23 cellular contexts compared by ENCODE assay signal in the genomic region with DNA sequence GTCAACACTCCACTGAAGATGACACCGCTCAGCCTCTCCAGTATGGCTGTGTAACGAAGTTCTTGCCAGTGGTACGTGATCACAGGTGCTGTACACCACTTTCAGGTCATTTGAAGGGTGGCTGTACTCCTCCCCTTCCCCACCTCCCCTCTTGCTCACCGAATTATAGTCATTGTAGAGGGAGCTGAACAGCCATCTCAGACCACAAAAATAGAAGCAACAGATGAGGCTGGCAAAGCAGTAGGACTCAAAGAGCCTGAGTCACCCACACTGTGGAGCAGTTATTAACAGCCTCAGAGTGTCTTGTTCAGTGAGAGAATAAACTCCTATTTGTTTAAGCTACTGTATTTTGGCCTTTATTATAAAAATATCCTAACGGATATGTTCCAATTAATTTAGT.
DNase-seq lines count a peak whose midpoint lies in the region; FAIRE-seq and TF ChIP-seq lines count a peak whose summit lies in the region.
"Had no signal": no experiment of that assay in that cellular context is flagged by ENCODE, and none has a peak within 500 bp of the region (broad histone marks: within the 10 kb centered on the region; RNA-seq: fewer than 3 reads in every experiment).

No MANE protein-coding gene starts in this region.

- WGBS in stomach, 5 donors: 80 to 86% (median 83%) methylated on average over 5 of the region's 5 CpGs

- TF ChIP-seq CTCF in AG04449 (IDR thresholded peaks at IDR 0.05; ENCODE audit: insufficient read depth, low read length, missing control alignments): no peak
- no peak for TF ChIP-seq CTCF in HEK293 (tag by site-specific recombination; IDR thresholded peaks at IDR 0.05)
- TF ChIP-seq CTCF in astrocyte (IDR thresholded peaks at IDR 0.05; ENCODE audit: insufficient read depth, low read depth, low read length): no peak
- TF ChIP-seq CTCF in kidney epithelial cell (IDR thresholded peaks at IDR 0.05; ENCODE audit: insufficient read depth, low read length, poor library complexity, severe bottlenecking): no peak
- no peak for TF ChIP-seq CTCF in stomach (IDR thresholded peaks at IDR 0.05)
- TF ChIP-seq CTCF in WERI-Rb-1 (IDR thresholded peaks at IDR 0.05; ENCODE audit: low read depth, low read length): no peak

- H3K27ac ChIP-seq in HEK293 (ENCODE audit: extremely low read depth, low read depth, low read length) (no peak overlapping the region), astrocyte (ENCODE audit: low read depth, low read length) (no peak overlapping the region), stomach (no peak overlapping the region), WERI-Rb-1 (no peak overlapping the region)
- H3K27ac ChIP-seq: A549, vagina had no signal

- no peak for FAIRE-seq in astrocyte (lab: Jason Lieb, UNC)
- FAIRE-seq: A549, colon, TTC549 had no signal

- no peak for TF ChIP-seq POLR2A in stomach (IDR thresholded peaks at IDR 0.05)

- H3K4me3 Mint-ChIP-seq in astrocyte (ENCODE audit: unreplicated experiment): no peak overlapping the region
- H3K4me3 Mint-ChIP-seq: activated naive CD8-positive, alpha-beta T cell treated with anti-CD3 and anti-CD28 coated beads, Interleukin-2, amount 10 ng/mL, durations not matched to agents 7 days and 5 days; brain; CD8-positive, alpha-beta T cell; immature natural killer cell had no signal

- no peaks in the 10 kb centered on the region for H3K79me2 ChIP-seq in astrocyte (ENCODE audit: insufficient read depth, low read length)

- no peak overlapping the region for H2AFZ ChIP-seq in astrocyte (ENCODE audit: low read depth, low read length)

- TF ChIP-seq EP300 in stomach (IDR thresholded peaks at IDR 0.05): no peak

- H3K27ac Mint-ChIP-seq in astrocyte (ENCODE audit: unreplicated experiment): no peak overlapping the region
- H3K27ac Mint-ChIP-seq: activated naive CD8-positive, alpha-beta T cell treated with anti-CD3 and anti-CD28 coated beads, Interleukin-2, amount 10 ng/mL, durations not matched to agents 7 days and 5 days; brain; CD8-positive, alpha-beta T cell; immature natural killer cell had no signal

- H3K27me3 ChIP-seq in astrocyte (ENCODE audit: insufficient read depth, low read length): no peaks in the 10 kb centered on the region
- no peaks in the 10 kb centered on the region for H3K27me3 ChIP-seq in kidney epithelial cell (ENCODE audit: control insufficient read depth, insufficient read depth, low read length)
- no peaks in the 10 kb centered on the region for H3K27me3 ChIP-seq in stomach
- H3K27me3 ChIP-seq in WERI-Rb-1 (ENCODE audit: insufficient read depth, low read depth, severe bottlenecking): no peaks in the 10 kb centered on the region
- H3K27me3 ChIP-seq: MG63, vagina had no signal

- H4K20me1 ChIP-seq in astrocyte (ENCODE audit: insufficient read depth, low read length): no peaks in the 10 kb centered on the region

- H3K4me1 Mint-ChIP-seq in astrocyte (ENCODE audit: low read depth, unreplicated experiment): peaks cover 9% of the 10 kb centered on the region
- H3K4me1 Mint-ChIP-seq: activated naive CD8-positive, alpha-beta T cell treated with anti-CD3 and anti-CD28 coated beads, Interleukin-2, amount 10 ng/mL, durations not matched to agents 7 days and 5 days; brain; immature natural killer cell had no signal

- H3K36me3 ChIP-seq in HEK293 (ENCODE audit: control insufficient read depth in 2 of 2, insufficient read depth in 1 of 2, low read length in 2 of 2) (no peaks in the 10 kb centered on the region), astrocyte (ENCODE audit: insufficient read depth, low read length) (no peaks in the 10 kb centered on the region), kidney epithelial cell (ENCODE audit: control insufficient read depth, insufficient read depth, low read length) (no peaks in the 10 kb centered on the region), stomach (no peaks in the 10 kb centered on the region), WERI-Rb-1 (no peaks in the 10 kb centered on the region)
- H3K36me3 ChIP-seq: MG63, vagina had no signal

- no peak overlapping the region for H3K9ac ChIP-seq in astrocyte (ENCODE audit: low read length)

- H3K4me3 ChIP-seq in AG04449 (ENCODE audit: low read depth, low read length) (no peak overlapping the region), HEK293 (ENCODE audit: low read depth, low read length) (no peak overlapping the region), astrocyte (ENCODE audit: insufficient read depth, low read depth, low read length) (no peak overlapping the region), kidney epithelial cell (ENCODE audit: low read depth, low read length) (no peak overlapping the region), stomach (no peak overlapping the region), WERI-Rb-1 (ENCODE audit: low read depth, low read length) (no peak overlapping the region)
- H3K4me3 ChIP-seq: A549, MG63, vagina had no signal

- H3K9me3 Mint-ChIP-seq in astrocyte (ENCODE audit: unreplicated experiment): no peaks in the 10 kb centered on the region
- H3K9me3 Mint-ChIP-seq: activated naive CD8-positive, alpha-beta T cell treated with anti-CD3 and anti-CD28 coated beads, Interleukin-2, amount 10 ng/mL, durations not matched to agents 7 days and 5 days; brain; CD8-positive, alpha-beta T cell had no signal

- no peaks in the 10 kb centered on the region for H3K36me3 Mint-ChIP-seq in astrocyte (ENCODE audit: low read depth, unreplicated experiment)
- H3K36me3 Mint-ChIP-seq: activated naive CD8-positive, alpha-beta T cell treated with anti-CD3 and anti-CD28 coated beads, Interleukin-2, amount 10 ng/mL, durations not matched to agents 7 days and 5 days; brain; CD8-positive, alpha-beta T cell; immature natural killer cell had no signal

- intact Hi-C loops in stomach (cut with DNase I; ENCODE audit: low total_unique reads) (no loop called here), posterior vena cava (cut with DNase I) (no loop called here)

- DNase-seq in AG04449 (ENCODE audit: low read depth, low spot score): peak; percentile 28
- peak; percentile 66 for DNase-seq in astrocyte (ENCODE audit: low read depth)
- DNase-seq in kidney epithelial cell (ENCODE audit: low read depth): peak; percentile 18
- no peak for DNase-seq in stomach
- DNase-seq in medulla oblongata (ENCODE audit: extremely low spot score): no peak
- DNase-seq in WERI-Rb-1: no peak
- DNase-seq in posterior vena cava (ENCODE audit: low spot score): no peak
- DNase-seq: activated CD4-positive, alpha-beta T cell treated with anti-CD3 and anti-CD28 coated beads for 4 hours; activated naive CD8-positive, alpha-beta T cell treated with anti-CD3 and anti-CD28 coated beads, Interleukin-2, amount 10 ng/mL, durations not matched to agents 7 days and 5 days; CD8-positive, alpha-beta T cell; H7; immature natural killer cell; MG63; NCI-H1436; NCI-H526; nucleus accumbens; stimulated activated CD4-positive, alpha-beta T cell treated with anti-CD3 and anti-CD28 coated beads, Interleukin-4, amount 100 ng/mL, for 4 hours had no signal

- H3K9me3 ChIP-seq in HEK293 (ENCODE audit: control insufficient read depth, insufficient read depth, low read depth, low read length): no peaks in the 10 kb centered on the region
- no peaks in the 10 kb centered on the region for H3K9me3 ChIP-seq in astrocyte (ENCODE audit: insufficient read depth, low read depth, low read length)
- no peaks in the 10 kb centered on the region for H3K9me3 ChIP-seq in stomach
- H3K9me3 ChIP-seq in WERI-Rb-1 (ENCODE audit: severe bottlenecking): no peaks in the 10 kb centered on the region
- H3K9me3 ChIP-seq: A549, vagina had no signal

- H3K4me1 ChIP-seq in HEK293 (ENCODE audit: control insufficient read depth, insufficient read depth, low read length) (no peaks in the 10 kb centered on the region), astrocyte (ENCODE audit: insufficient read depth, low read length) (no peaks in the 10 kb centered on the region), stomach (no peaks in the 10 kb centered on the region)
- H3K4me1 ChIP-seq: A549, vagina had no signal

- POLR2A ChIA-PET in AG04449 (lab: Yijun Ruan, JAX) (interaction anchor here (0.6 to 1.3 kb wide), 2 partner anchors 42 to 279 kb away, joined by 3 to 4 read pairs; no protein-coding TSS in a partner anchor), HEK293 (lab: Yijun Ruan, JAX) (no interaction called here)

- no peak overlapping the region for H3K4me2 ChIP-seq in astrocyte (ENCODE audit: low read length)
- H3K4me2 ChIP-seq: A549 had no signal

- CTCF ChIA-PET in AG04449 (lab: Yijun Ruan, JAX): interaction anchor here (1.4 to 3.3 kb wide), 2 partner anchors 9 to 274 kb away, joined by 4 to 19 read pairs; no protein-coding TSS in a partner anchor
- CTCF ChIA-PET in HEK293 (lab: Yijun Ruan, JAX): interaction anchor here (0.8 to 1.0 kb wide), 3 partner anchors 10 to 56 kb away, joined by 3 to 12 read pairs (median 3); no protein-coding TSS in a partner anchor

- no peaks in the 10 kb centered on the region for H3K27me3 Mint-ChIP-seq in astrocyte (ENCODE audit: low read depth, unreplicated experiment)

TF ChIP-seq in HEK293, 187 proteins besides CTCF, POLR2A, EP300 and RAD21:
- TF ChIP-seq ZNF354C (tag by site-specific recombination; IDR thresholded peaks at IDR 0.05; ENCODE audit: borderline replicate concordance, low read depth): no peak
- no peak for TF ChIP-seq ZSCAN23 (tag by site-specific recombination; IDR thresholded peaks at IDR 0.05)
- TF ChIP-seq ZNF843 (tag by site-specific recombination; IDR thresholded peaks at IDR 0.05): no peak
- peak; percentile 75 for TF ChIP-seq SCRT2 (tag by site-specific recombination; IDR thresholded peaks at IDR 0.05)

Comparison
In these comparisons a context has a peak if more than half of its experiments do, and no peak if none do; other contexts are left out.
1. DNase-seq: peak in AG04449 (single experiment), astrocyte (single experiment) and kidney epithelial cell (single experiment); none in stomach (single experiment), medulla oblongata (single experiment), WERI-Rb-1 (single experiment) and posterior vena cava (single experiment).